In the genomic region with DNA sequence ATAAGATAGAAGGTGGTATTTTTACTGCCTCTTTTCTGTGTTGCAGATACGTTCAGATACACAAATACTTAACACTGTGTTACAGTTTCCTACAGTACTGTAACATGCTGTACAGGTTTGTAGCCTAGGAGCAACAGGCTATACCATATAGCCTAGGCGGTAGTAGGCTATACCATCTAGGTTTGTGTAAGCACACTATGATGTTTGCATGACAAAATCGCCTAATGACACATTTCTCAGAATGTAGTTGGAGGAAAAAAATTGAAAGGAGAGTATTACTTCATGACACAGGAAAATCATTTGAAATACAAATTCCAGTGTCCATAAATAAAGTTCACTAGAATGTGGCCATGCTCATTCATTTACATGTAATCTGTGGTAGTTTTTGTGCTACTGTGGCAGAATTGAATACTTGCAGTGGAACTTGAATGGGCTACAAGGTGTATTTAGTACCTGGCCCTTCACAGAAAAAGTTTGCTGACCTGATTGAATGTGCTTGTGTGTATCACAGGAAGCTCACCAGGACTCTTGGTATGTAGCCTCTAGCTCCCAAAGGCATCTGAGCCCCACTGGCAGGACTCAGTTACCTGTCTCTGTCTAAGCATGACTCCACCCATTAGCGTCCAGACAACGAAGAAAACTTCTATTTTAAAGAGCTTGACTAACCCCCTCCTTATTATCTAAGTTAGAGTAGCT, we compare ENCODE assay signal across 8 cellular contexts. TPM values are rescaled to one million over a fixed set of nuclear protein-coding genes. Genes with fewer than 3 reads are reported as not detected.
A peak's percentile ranks its signal among the peaks of the same experiment; 100 is the strongest.
DNase-seq lines count a peak whose midpoint lies in the region; ATAC-seq and TF ChIP-seq lines count a peak whose summit lies in the region.

No MANE protein-coding gene starts in this region.

- CTCF ChIA-PET in OCI-LY7 (lab: Charles Lee; ENCODE audit: unreplicated experiment): interaction anchor here (1.6 to 3.1 kb wide), 2 partner anchors 56 to 58 kb away, joined by 3 to 13 read pairs; no protein-coding TSS in a partner anchor

- peak overlapping the region; percentile 37 to 69 for H3K4me3 Mint-ChIP-seq in stimulated activated naive B cell treated with anti-CD40 and anti-IgM and Interleukin-4, amounts not matched to agents 10 μg/mL and 1 μg/mL and 100 μg/mL, for 72 hours

- in situ Hi-C loops in ACHN (cut with HindIII; ENCODE audit: low pct_ligation_motif_present, low pct_unique_long_range_greater_than_20kb, low sequenced_read_pairs): no loop called here

- peaks cover 3 to 8% of the 10 kb centered on the region in 2 donors for H3K36me3 Mint-ChIP-seq in stimulated activated naive B cell treated with anti-CD40 and anti-IgM and Interleukin-4, amounts not matched to agents 10 μg/mL and 1 μg/mL and 100 μg/mL, for 72 hours

- no peak overlapping the region for H2AFZ ChIP-seq in OCI-LY7 (ENCODE audit: low read length)

- no peaks in the 10 kb centered on the region for H3K9me2 ChIP-seq in OCI-LY7 (ENCODE audit: insufficient read depth, low read length)

- no TSS peak for BruUV-seq in OCI-LY7 (replicated peaks; lab: Mats Ljungman, UMichigan)

- peaks cover 91% of the 10 kb centered on the region for H3K4me1 ChIP-seq in OCI-LY7 (ENCODE audit: insufficient read depth, low read length, poor library complexity, severe bottlenecking)
- H3K4me1 ChIP-seq in esophagus squamous epithelium: peaks cover 55 to 98% (median 70%) of the 10 kb centered on the region in 3 donors

- peaks cover 100% of the 10 kb centered on the region for H3K79me2 ChIP-seq in OCI-LY7 (ENCODE audit: insufficient read depth, low read depth, low read length)

- intact Hi-C loops in OCI-LY7 (cut with micrococcal nuclease; ENCODE audit: unreplicated experiment) (loop anchor here (5.0 kb wide), 1 partner anchor 55 kb away; no protein-coding TSS in a partner anchor), esophagus squamous epithelium (cut with DNase I) (no loop called here)

- POLR2A ChIA-PET in OCI-LY7 (lab: Charles Lee): interaction anchor here (0.7 to 4.9 kb wide), 12 partner anchors 9 to 65 kb away, joined by 4 to 52 read pairs (median 8); no protein-coding TSS in a partner anchor

- TF ChIP-seq POLR2A in esophagus squamous epithelium (IDR thresholded peaks at IDR 0.05): no peak

- 42 to 46% methylated on average over 5 of the region's 5 CpGs for WGBS in esophagus squamous epithelium, 2 donors

- H3K9me3 Mint-ChIP-seq in stimulated activated naive B cell treated with anti-CD40 and anti-IgM and Interleukin-4, amounts not matched to agents 10 μg/mL and 1 μg/mL and 100 μg/mL, for 72 hours: no peaks in the 10 kb centered on the region

- ATAC-seq in GM21825 (IDR thresholded peaks at IDR 0.05; ENCODE audit: unreplicated experiment): peak; percentile 17
- ATAC-seq in stimulated activated naive B cell treated with anti-CD40 and anti-IgM and Interleukin-4, amounts not matched to agents 10 μg/mL and 1 μg/mL and 100 μg/mL, for 72 hours (replicated peaks): peak; percentile 7 to 15

- H3K27me3 ChIP-seq in esophagus squamous epithelium: no peaks in the 10 kb centered on the region

- H3K27ac Mint-ChIP-seq in stimulated activated naive B cell treated with anti-CD40 and anti-IgM and Interleukin-4, amounts not matched to agents 10 μg/mL and 1 μg/mL and 100 μg/mL, for 72 hours: peak overlapping the region; percentile 51

- H3K27me3 Mint-ChIP-seq in stimulated activated naive B cell treated with anti-CD40 and anti-IgM and Interleukin-4, amounts not matched to agents 10 μg/mL and 1 μg/mL and 100 μg/mL, for 72 hours: no peaks in the 10 kb centered on the region

- H3K4me1 Mint-ChIP-seq in stimulated activated naive B cell treated with anti-CD40 and anti-IgM and Interleukin-4, amounts not matched to agents 10 μg/mL and 1 μg/mL and 100 μg/mL, for 72 hours: peaks cover 47 to 82% of the 10 kb centered on the region in 2 donors

- TF ChIP-seq CTCF in OCI-LY7 (conservative IDR thresholded peaks at IDR 0.05; ENCODE audit: low read length) (no peak), esophagus squamous epithelium (IDR thresholded peaks at IDR 0.05) (no peak)

- H3K27ac ChIP-seq in OCI-LY7 (ENCODE audit: low read depth, low read length, poor library complexity, severe bottlenecking) (peak overlapping the region; percentile 71), esophagus squamous epithelium (peak overlapping the region; percentile 24 to 71 (median 64))

- peaks cover 57% of the 10 kb centered on the region for H4K20me1 ChIP-seq in OCI-LY7 (ENCODE audit: insufficient read depth, low read length)

- peaks cover 72% of the 10 kb centered on the region for H3K36me3 ChIP-seq in OCI-LY7 (ENCODE audit: insufficient read depth, low read length)
- no peaks in the 10 kb centered on the region for H3K36me3 ChIP-seq in esophagus squamous epithelium

- H3K4me2 ChIP-seq in OCI-LY7 (ENCODE audit: low read length): peak overlapping the region; percentile 71

- H3K9me3 ChIP-seq in OCI-LY7 (ENCODE audit: low read length) (no peaks in the 10 kb centered on the region), esophagus squamous epithelium (no peaks in the 10 kb centered on the region)

- DNase-seq in OCI-LY7 (ENCODE audit: low spot score): peak; percentile 35
- DNase-seq in esophagus squamous epithelium (lab: John Stamatoyannopoulos, UW): no peak
- no peak for DNase-seq in stimulated activated naive B cell treated with anti-CD40 and anti-IgM and Interleukin-4, amounts not matched to agents 10 μg/mL and 1 μg/mL and 100 μg/mL, for 72 hours
- no peak for DNase-seq in ACHN
- no peak for DNase-seq in NCI-H146 treated with DMSO at 0.1 percent for 48 hours (lab: John Stamatoyannopoulos, UW; ENCODE audit: unreplicated experiment)
- DNase-seq in DMS79 (lab: John Stamatoyannopoulos, UW): no peak
- DNase-seq in activated CD4-positive, CD25-positive, alpha-beta regulatory T cell treated with anti-CD3 and anti-CD28 coated beads, Interleukin-2, amount 50 U/mL, for 72 hours: no peak

- H3K4me3 ChIP-seq in OCI-LY7 (ENCODE audit: low read depth, low read length, poor library complexity, severe bottlenecking) (peak overlapping the region; percentile 44), esophagus squamous epithelium (peak overlapping the region in 3 of 4 donors; percentile 25 to 50 (median 29))

RNA-seq across cellular contexts. Expression of a gene that starts 18.8 kb away (rescaled TPM):
- 44.6 and 53.0 TPM in 2 replicates for total RNA-seq in OCI-LY7 (2014; rRNA removed; shearing (Covaris generic))
- 168 and 200 TPM in 2 replicates for total RNA-seq in OCI-LY7 (2022)
- 10 to 100 TPM; 23.1 to 49.9 (median 31.6) TPM for total RNA-seq in esophagus squamous epithelium
